18 cellular contexts compared by ENCODE assay signal in genomic region chr9:74443036-74443750, GRCh38. TPM values are rescaled to one million over a fixed set of nuclear protein-coding genes. Genes with fewer than 3 reads are reported as not detected.
"Had no signal": no experiment of that assay in that cellular context is flagged by ENCODE, and none has a peak within 500 bp of the region (broad histone marks: within the 10 kb centered on the region; RNA-seq: fewer than 3 reads in every experiment).

No MANE protein-coding gene starts in this region.

- DNase-seq: activated naive CD4-positive, alpha-beta T cell treated with Interleukin-2 at 50 U/mL for 16 hours; activated naive CD8-positive, alpha-beta T cell treated with anti-CD3 and anti-CD28 coated beads, Interleukin-2, amount 50 U/mL, for 24 hours; aorta; dorsolateral prefrontal cortex; endodermal cell; esophagus squamous epithelium; gastrocnemius medialis; heart left ventricle; immature natural killer cell; left colon; lower lobe of right lung; midbrain; right lobe of liver; testis; upper lobe of left lung had no signal

- ATAC-seq: activated naive CD8-positive, alpha-beta T cell treated with anti-CD3 and anti-CD28 coated beads, Interleukin-2, amount 50 U/mL, for 24 hours; activated T-helper 17 cell treated with anti-CD3 and anti-CD28 coated beads, Interleukin-2, amount 50 U/mL, for 72 hours; gastrocnemius medialis; heart left ventricle; left colon; lower lobe of right lung; right lobe of liver had no signal

- H3K4me3 ChIP-seq: esophagus squamous epithelium, gastrocnemius medialis, heart left ventricle, lower lobe of right lung, prostate gland, right lobe of liver, smooth muscle cell, testis, upper lobe of left lung had no signal

RNA-seq across cellular contexts. Expression of gene RORB, which starts 53.9 kb away (rescaled TPM):
- total RNA-seq: activated T-helper 17 cell treated with anti-CD3 and anti-CD28 coated beads, Interleukin-2, amount 50 U/mL, for 72 hours had no signal
